ENCODE assay signal across 16 cellular contexts in the genomic region with DNA sequence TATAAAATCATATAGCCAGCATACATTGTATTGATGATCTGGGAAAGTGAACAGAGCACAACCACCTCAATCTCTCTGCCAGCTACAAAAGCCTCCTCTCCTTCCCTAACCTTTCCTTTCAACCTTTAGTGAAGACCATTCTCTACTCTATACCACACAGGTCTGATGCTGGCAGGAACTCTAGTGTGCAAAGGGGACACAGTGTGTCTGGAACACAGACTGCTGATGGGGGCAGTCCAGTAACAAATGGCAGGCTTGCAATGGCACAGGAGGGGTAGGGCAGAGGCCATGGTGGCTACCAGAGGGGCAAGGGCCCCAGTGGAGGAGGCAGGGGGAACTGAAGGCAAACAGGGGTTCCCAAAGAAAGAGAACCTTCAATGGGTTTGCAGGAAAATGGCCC. TPM values are rescaled to one million over a fixed set of nuclear protein-coding genes. Genes with fewer than 3 reads are reported as not detected.
A peak's percentile ranks its signal among the peaks of the same experiment; 100 is the strongest.
DNase-seq lines count a peak whose midpoint lies in the region; ATAC-seq and TF ChIP-seq lines count a peak whose summit lies in the region.
"Had no signal": no experiment of that assay in that cellular context is flagged by ENCODE, and none has a peak within 500 bp of the region (broad histone marks: within the 10 kb centered on the region; RNA-seq: fewer than 3 reads in every experiment).

No MANE protein-coding gene starts in this region.

- no peak overlapping the region for H3K27ac ChIP-seq in effector memory CD4-positive, alpha-beta T cell (ENCODE audit: insufficient read depth, low read length, poor library complexity, severe bottlenecking)
- H3K27ac ChIP-seq: C4-2B, HL-60 had no signal

- H3K36me3 ChIP-seq in effector memory CD4-positive, alpha-beta T cell (ENCODE audit: control insufficient read depth, insufficient read depth, low read length), result peaks cover 10% of the 10 kb centered on the region

- H3K4me3 Mint-ChIP-seq in CD14-positive monocyte (no peak overlapping the region), WTC11 (no peak overlapping the region), glutamatergic neuron (ENCODE audit: unreplicated experiment) (no peak overlapping the region)
- H3K4me3 Mint-ChIP-seq in stimulated activated naive B cell treated with anti-CD40 and anti-IgM and Interleukin-4, amounts not matched to agents 10 μg/mL and 1 μg/mL and 100 μg/mL, for 72 hours, result no peak overlapping the region
- H3K4me3 Mint-ChIP-seq: B cell; CD8-positive, alpha-beta T cell had no signal

- H3K4me1 ChIP-seq in effector memory CD4-positive, alpha-beta T cell (ENCODE audit: control insufficient read depth, insufficient read depth, low read length, poor library complexity, severe bottlenecking), result no peaks in the 10 kb centered on the region

- H3K4me3 ChIP-seq in effector memory CD4-positive, alpha-beta T cell (ENCODE audit: insufficient read depth, low read depth, low read length, poor library complexity, severe bottlenecking), result no peak overlapping the region

- H3K9me3 Mint-ChIP-seq in CD14-positive monocyte, result peaks cover 0 to 6% (median 5%) of the 10 kb centered on the region in 7 donors
- H3K9me3 Mint-ChIP-seq in WTC11, result peaks cover 15% of the 10 kb centered on the region
- peaks cover 5% of the 10 kb centered on the region for H3K9me3 Mint-ChIP-seq in glutamatergic neuron (ENCODE audit: unreplicated experiment)
- H3K9me3 Mint-ChIP-seq in stimulated activated naive B cell treated with anti-CD40 and anti-IgM and Interleukin-4, amounts not matched to agents 10 μg/mL and 1 μg/mL and 100 μg/mL, for 72 hours, result peaks cover 0 to 2% of the 10 kb centered on the region in 2 donors
- H3K9me3 Mint-ChIP-seq: CD8-positive, alpha-beta T cell had no signal

- intact Hi-C loops in CD14-positive monocyte (cut with micrococcal nuclease), result no loop called here

- ATAC-seq in WTC11, result no peak
- ATAC-seq in stimulated activated naive B cell treated with anti-CD40 and anti-IgM and Interleukin-4, amounts not matched to agents 10 μg/mL and 1 μg/mL and 100 μg/mL, for 72 hours (replicated peaks), result no peak
- ATAC-seq: CD8-positive, alpha-beta T cell; HCT116 had no signal

- POLR2A ChIA-PET in WTC11 (lab: Charles Lee), result no interaction called here

- H3K4me1 Mint-ChIP-seq in CD14-positive monocyte, result peaks cover 5% of the 10 kb centered on the region
- peaks cover 4% of the 10 kb centered on the region for H3K4me1 Mint-ChIP-seq in WTC11
- peaks cover 12% of the 10 kb centered on the region for H3K4me1 Mint-ChIP-seq in glutamatergic neuron (ENCODE audit: low read depth, unreplicated experiment)
- H3K4me1 Mint-ChIP-seq in stimulated activated naive B cell treated with anti-CD40 and anti-IgM and Interleukin-4, amounts not matched to agents 10 μg/mL and 1 μg/mL and 100 μg/mL, for 72 hours, result peaks cover 7 to 23% of the 10 kb centered on the region in 2 donors

- H3K27me3 Mint-ChIP-seq in CD14-positive monocyte (ENCODE audit: low read depth in 3 of 3) (no peaks in the 10 kb centered on the region), WTC11 (ENCODE audit: low read depth) (no peaks in the 10 kb centered on the region; the same call in 1 of the 2 replicates), glutamatergic neuron (ENCODE audit: unreplicated experiment) (peaks cover 4% of the 10 kb centered on the region)
- no peaks in the 10 kb centered on the region for H3K27me3 Mint-ChIP-seq in stimulated activated naive B cell treated with anti-CD40 and anti-IgM and Interleukin-4, amounts not matched to agents 10 μg/mL and 1 μg/mL and 100 μg/mL, for 72 hours
- H3K27me3 Mint-ChIP-seq: B cell had no signal

- no peak for TF ChIP-seq CTCF in CD14-positive monocyte (IDR thresholded peaks at IDR 0.05)
- no peak for TF ChIP-seq CTCF in WTC11 (IDR thresholded peaks at IDR 0.05)
- no peak for TF ChIP-seq CTCF in glutamatergic neuron (IDR thresholded peaks at IDR 0.05; ENCODE audit: partially characterized antibody, unreplicated experiment)

- H3K27ac Mint-ChIP-seq in CD14-positive monocyte (peak overlapping the region in 4 of 7 donors; percentile 4 to 80 (median 32)), WTC11 (peak overlapping the region; percentile 38), glutamatergic neuron (ENCODE audit: unreplicated experiment) (peak overlapping the region; percentile 78)
- H3K27ac Mint-ChIP-seq in stimulated activated naive B cell treated with anti-CD40 and anti-IgM and Interleukin-4, amounts not matched to agents 10 μg/mL and 1 μg/mL and 100 μg/mL, for 72 hours, result peak overlapping the region; percentile 47
- H3K27ac Mint-ChIP-seq: B cell; CD8-positive, alpha-beta T cell had no signal

- CTCF ChIA-PET in WTC11 (lab: Charles Lee), result no interaction called here

- DNase-seq in CD14-positive monocyte (ENCODE audit: low spot score), result no peak
- DNase-seq in WTC11 (ENCODE audit: low spot score), result no peak
- no peak for DNase-seq in glutamatergic neuron
- DNase-seq in stimulated activated naive B cell treated with anti-CD40 and anti-IgM and Interleukin-4, amounts not matched to agents 10 μg/mL and 1 μg/mL and 100 μg/mL, for 72 hours, result no peak
- DNase-seq in NCI-H2029 treated with DMSO at 0.1 percent for 48 hours (lab: John Stamatoyannopoulos, UW), result no peak
- DNase-seq in stimulated activated CD4-positive, alpha-beta T cell treated with anti-CD3 and anti-CD28 coated beads, Interleukin-4, amount 100 ng/mL, for 24 hours, result no peak
- no peak for DNase-seq in effector memory CD4-positive, alpha-beta T cell
- DNase-seq: CD8-positive, alpha-beta T cell; COR-L47; DMS153; DND-41; GDM1 had no signal

- no peaks in the 10 kb centered on the region for H3K9me3 ChIP-seq in effector memory CD4-positive, alpha-beta T cell (ENCODE audit: control insufficient read depth, low read length)

- H3K36me3 Mint-ChIP-seq in CD14-positive monocyte (peaks cover 66 to 68% of the 10 kb centered on the region in 2 donors), WTC11 (peaks cover 66% of the 10 kb centered on the region), glutamatergic neuron (ENCODE audit: unreplicated experiment) (peaks cover 7% of the 10 kb centered on the region)
- peaks cover 48% of the 10 kb centered on the region in 2 donors for H3K36me3 Mint-ChIP-seq in stimulated activated naive B cell treated with anti-CD40 and anti-IgM and Interleukin-4, amounts not matched to agents 10 μg/mL and 1 μg/mL and 100 μg/mL, for 72 hours

- no peaks in the 10 kb centered on the region for H3K27me3 ChIP-seq in effector memory CD4-positive, alpha-beta T cell (replicated peaks; ENCODE audit: control insufficient read depth, insufficient read depth, low read length, poor library complexity, severe bottlenecking)

TF ChIP-seq in WTC11, 78 proteins besides CTCF, POLR2A, EP300 and RAD21:
- no peak for TF ChIP-seq NR3C1 (CRISPR knock-in tag; conservative IDR thresholded peaks at IDR 0.05; ENCODE audit: low read depth)
- no peak for TF ChIP-seq CREM (CRISPR knock-in tag; IDR thresholded peaks at IDR 0.05)
- TF ChIP-seq, protein P1, sequence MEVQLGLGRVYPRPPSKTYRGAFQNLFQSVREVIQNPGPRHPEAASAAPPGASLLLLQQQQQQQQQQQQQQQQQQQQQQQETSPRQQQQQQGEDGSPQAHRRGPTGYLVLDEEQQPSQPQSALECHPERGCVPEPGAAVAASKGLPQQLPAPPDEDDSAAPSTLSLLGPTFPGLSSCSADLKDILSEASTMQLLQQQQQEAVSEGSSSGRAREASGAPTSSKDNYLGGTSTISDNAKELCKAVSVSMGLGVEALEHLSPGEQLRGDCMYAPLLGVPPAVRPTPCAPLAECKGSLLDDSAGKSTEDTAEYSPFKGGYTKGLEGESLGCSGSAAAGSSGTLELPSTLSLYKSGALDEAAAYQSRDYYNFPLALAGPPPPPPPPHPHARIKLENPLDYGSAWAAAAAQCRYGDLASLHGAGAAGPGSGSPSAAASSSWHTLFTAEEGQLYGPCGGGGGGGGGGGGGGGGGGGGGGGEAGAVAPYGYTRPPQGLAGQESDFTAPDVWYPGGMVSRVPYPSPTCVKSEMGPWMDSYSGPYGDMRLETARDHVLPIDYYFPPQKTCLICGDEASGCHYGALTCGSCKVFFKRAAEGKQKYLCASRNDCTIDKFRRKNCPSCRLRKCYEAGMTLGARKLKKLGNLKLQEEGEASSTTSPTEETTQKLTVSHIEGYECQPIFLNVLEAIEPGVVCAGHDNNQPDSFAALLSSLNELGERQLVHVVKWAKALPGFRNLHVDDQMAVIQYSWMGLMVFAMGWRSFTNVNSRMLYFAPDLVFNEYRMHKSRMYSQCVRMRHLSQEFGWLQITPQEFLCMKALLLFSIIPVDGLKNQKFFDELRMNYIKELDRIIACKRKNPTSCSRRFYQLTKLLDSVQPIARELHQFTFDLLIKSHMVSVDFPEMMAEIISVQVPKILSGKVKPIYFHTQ (CRISPR knock-in tag; IDR thresholded peaks at IDR 0.05), result no peak

RNA-seq across cellular contexts. Expression of a gene that starts 37.0 kb away (rescaled TPM):
- polyA plus RNA-seq in CD14-positive monocyte, result 10 to 100 TPM; 13.7 to 17.4 TPM
- 89.6 to 94.7 TPM (median 90.3 TPM) in 3 replicates for total RNA-seq in WTC11 (2021)
- total RNA-seq in glutamatergic neuron (ENCODE audit: unreplicated experiment), result 450 TPM

RNA-seq across cellular contexts. Expression of a gene that starts 37.8 kb away (rescaled TPM):
- polyA plus RNA-seq in CD14-positive monocyte, result 10 to 100 TPM; 33.2 to 34.4 TPM
- total RNA-seq in WTC11 (2021) (33.6 to 44.3 TPM (median 42.4 TPM) in 3 replicates), glutamatergic neuron (ENCODE audit: unreplicated experiment) (52.8 TPM)
